10 cellular contexts compared by ENCODE assay signal in the genomic region with DNA sequence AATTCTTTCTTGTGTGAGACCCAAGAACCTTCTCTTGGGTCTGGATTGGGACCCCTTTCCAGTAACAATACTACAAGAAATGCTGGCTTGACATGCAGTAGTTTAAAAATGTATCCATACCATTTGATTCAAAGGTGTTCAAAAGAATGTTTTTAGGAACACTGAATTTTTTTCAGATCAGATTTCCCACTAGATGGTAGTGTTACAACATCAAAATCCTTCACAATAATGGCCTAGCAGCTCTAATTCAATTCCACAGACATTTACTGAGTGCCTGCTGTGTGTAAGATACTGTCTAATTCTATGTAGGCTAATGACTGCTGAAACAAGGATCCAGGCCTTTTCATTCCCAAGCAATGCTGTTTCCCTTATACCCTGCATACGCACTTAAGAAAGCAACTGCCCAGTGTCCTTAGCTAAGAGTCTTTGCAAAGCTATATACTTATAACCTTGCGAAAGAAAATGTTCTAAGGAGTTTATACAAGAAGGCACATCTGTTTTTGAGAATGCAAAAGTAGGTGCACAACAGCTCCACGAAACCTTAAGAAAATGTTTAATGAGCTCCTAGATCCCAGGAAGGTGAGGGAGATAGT. TPM values are rescaled to one million over a fixed set of nuclear protein-coding genes. Genes with fewer than 3 reads are reported as not detected.
A peak's percentile ranks its signal among the peaks of the same experiment; 100 is the strongest.
DNase-seq lines count a peak whose midpoint lies in the region; ATAC-seq and TF ChIP-seq lines count a peak whose summit lies in the region.
"Had no signal": no experiment of that assay in that cellular context is flagged by ENCODE, and none has a peak within 500 bp of the region (broad histone marks: within the 10 kb centered on the region; RNA-seq: fewer than 3 reads in every experiment).

No MANE protein-coding gene starts in this region.

- H2AFZ ChIP-seq in mesenchymal stem cell (ENCODE audit: low read depth, low read length) = no peak overlapping the region

- no peak overlapping the region for H3K27ac Mint-ChIP-seq in activated naive CD4-positive, alpha-beta T cell treated with anti-CD3 and anti-CD28 coated beads, Interleukin-2, amount 50 U/mL, for 72 hours
- H3K27ac Mint-ChIP-seq: activated CD8-positive, alpha-beta memory T cell treated with anti-CD3 and anti-CD28 coated beads, Interleukin-2, amount 10 ng/mL, durations not matched to agents 7 days and 5 days had no signal

- H4K20me1 ChIP-seq in DOHH2 (ENCODE audit: control insufficient read depth, insufficient read depth, low read depth, low read length) = no peaks in the 10 kb centered on the region

- DNase-seq in NCI-H1436 treated with DMSO at 0.1 percent for 48 hours (lab: John Stamatoyannopoulos, UW) = peak; percentile 34
- peak; percentile 1 for DNase-seq in astrocyte of the cerebellum (ENCODE audit: low read depth)
- DNase-seq in mesenchymal stem cell = peak; percentile 2
- no peak for DNase-seq in activated naive CD4-positive, alpha-beta T cell treated with anti-CD3 and anti-CD28 coated beads, Interleukin-2, amount 50 U/mL, for 72 hours (ENCODE audit: low spot score in 2 of 2)
- no peak for DNase-seq in NK-92 treated with Interleukin-12 subunit alpha and Interleukin-12 subunit beta, amount 100 ng/mL, for 24 hours (lab: John Stamatoyannopoulos, UW)
- DNase-seq: activated CD8-positive, alpha-beta memory T cell treated with anti-CD3 and anti-CD28 coated beads, Interleukin-2, amount 10 ng/mL, durations not matched to agents 7 days and 5 days had no signal

- H3F3A ChIP-seq in DOHH2 (ENCODE audit: control insufficient read depth, insufficient read depth) = no peaks in the 10 kb centered on the region

- H2BK120ac ChIP-seq in mesenchymal stem cell (ENCODE audit: low read depth, low read length) = no peak overlapping the region

- TF ChIP-seq CTCF in DOHH2 (IDR thresholded peaks at IDR 0.05; ENCODE audit: low read depth, low read length, poor library complexity, severe bottlenecking) (peak; percentile 10), astrocyte of the cerebellum (IDR thresholded peaks at IDR 0.05; ENCODE audit: low read depth, low read length, missing control alignments) (no peak)

- H3K27me3 ChIP-seq in DOHH2 (ENCODE audit: control insufficient read depth, low read length) (no peaks in the 10 kb centered on the region; the same call in 1 of the 2 replicates), mesenchymal stem cell (ENCODE audit: control insufficient read depth in 1 of 2, insufficient read depth in 1 of 2, low read length in 2 of 2) (no peaks in the 10 kb centered on the region)
- H3K27me3 ChIP-seq: gastroesophageal sphincter had no signal

- no peak overlapping the region for H3K23ac ChIP-seq in mesenchymal stem cell (ENCODE audit: low read length in 2 of 2)

- H3K4me2 ChIP-seq in DOHH2 (ENCODE audit: low read length) = no peak overlapping the region
- H3K4me2 ChIP-seq in mesenchymal stem cell (ENCODE audit: low read length, poor library complexity, severe bottlenecking) = no peak overlapping the region

- ATAC-seq in HG03460 (IDR thresholded peaks at IDR 0.05; ENCODE audit: unreplicated experiment) (no peak), GM21360 (IDR thresholded peaks at IDR 0.05; ENCODE audit: unreplicated experiment) (no peak)
- no peak for ATAC-seq in activated naive CD4-positive, alpha-beta T cell treated with anti-CD3 and anti-CD28 coated beads, Interleukin-2, amount 50 U/mL, for 72 hours
- ATAC-seq: activated CD8-positive, alpha-beta memory T cell treated with anti-CD3 and anti-CD28 coated beads, Interleukin-2, amount 10 ng/mL, durations not matched to agents 7 days and 5 days; gastroesophageal sphincter had no signal

- H3K27ac ChIP-seq in DOHH2 (ENCODE audit: low read depth, low read length) = no peak overlapping the region
- no peak overlapping the region for H3K27ac ChIP-seq in mesenchymal stem cell (ENCODE audit: low read length, poor library complexity, severe bottlenecking)
- H3K27ac ChIP-seq: gastroesophageal sphincter had no signal

- H2BK5ac ChIP-seq in mesenchymal stem cell (ENCODE audit: low read depth, low read length, poor library complexity, severe bottlenecking) = no peak overlapping the region

- no peak overlapping the region for H3K9ac ChIP-seq in mesenchymal stem cell (ENCODE audit: low read length)

- no peak overlapping the region for H3K4me3 ChIP-seq in DOHH2 (ENCODE audit: low read length)
- no peak overlapping the region for H3K4me3 ChIP-seq in astrocyte of the cerebellum (ENCODE audit: low read depth, low read length)
- no peak overlapping the region for H3K4me3 ChIP-seq in mesenchymal stem cell (ENCODE audit: insufficient read depth in 1 of 2, low read depth in 1 of 2, low read length in 2 of 2)
- H3K4me3 ChIP-seq: gastroesophageal sphincter had no signal

- in situ Hi-C loops in astrocyte of the cerebellum (cut with HindIII; ENCODE audit: low sequenced_read_pairs) = no loop called here

- no peak overlapping the region for H4K8ac ChIP-seq in mesenchymal stem cell (ENCODE audit: low read length)

- H3K79me1 ChIP-seq in mesenchymal stem cell (replicated peaks; ENCODE audit: low read length, poor library complexity, severe bottlenecking) = no peaks in the 10 kb centered on the region

- H3K4me1 ChIP-seq in DOHH2 (ENCODE audit: control insufficient read depth, low read length) (no peaks in the 10 kb centered on the region), mesenchymal stem cell (ENCODE audit: control insufficient read depth, insufficient read depth, low read depth, low read length) (no peaks in the 10 kb centered on the region)
- H3K4me1 ChIP-seq: gastroesophageal sphincter had no signal

- H3K36me3 ChIP-seq in DOHH2 (ENCODE audit: control insufficient read depth, low read length) = no peaks in the 10 kb centered on the region
- H3K36me3 ChIP-seq in mesenchymal stem cell (ENCODE audit: control insufficient read depth in 1 of 2, insufficient read depth in 2 of 2, low read depth in 1 of 2, low read length in 2 of 2) = no peaks in the 10 kb centered on the region
- H3K36me3 ChIP-seq: gastroesophageal sphincter had no signal

- H2BK12ac ChIP-seq in mesenchymal stem cell (ENCODE audit: low read length in 2 of 2) = no peak overlapping the region

- H3K79me2 ChIP-seq in DOHH2 (ENCODE audit: control insufficient read depth, low read length) = no peaks in the 10 kb centered on the region

- H3K9me3 ChIP-seq in DOHH2 (ENCODE audit: control insufficient read depth, insufficient read depth, low read length) (no peaks in the 10 kb centered on the region), mesenchymal stem cell (ENCODE audit: control insufficient read depth, low read length) (no peaks in the 10 kb centered on the region)
- H3K9me3 ChIP-seq: gastroesophageal sphincter had no signal

- no peak overlapping the region for H4K91ac ChIP-seq in mesenchymal stem cell (ENCODE audit: low read length)

- 89% methylated on average over 3 of the region's 3 CpGs for whole genome bisulfite sequencing in mesenchymal stem cell

- no peak overlapping the region for H3K14ac ChIP-seq in mesenchymal stem cell (ENCODE audit: low read length in 2 of 2)

- H3K4ac ChIP-seq in mesenchymal stem cell (ENCODE audit: low read depth in 1 of 2, low read length in 2 of 2) = no peak overlapping the region

- no peaks in the 10 kb centered on the region for H3K9me2 ChIP-seq in DOHH2 (replicated peaks; ENCODE audit: control insufficient read depth, low read length)

- H3K36me3 Mint-ChIP-seq in activated naive CD4-positive, alpha-beta T cell treated with anti-CD3 and anti-CD28 coated beads, Interleukin-2, amount 50 U/mL, for 72 hours = no peaks in the 10 kb centered on the region
- H3K36me3 Mint-ChIP-seq: activated CD8-positive, alpha-beta memory T cell treated with anti-CD3 and anti-CD28 coated beads, Interleukin-2, amount 10 ng/mL, durations not matched to agents 7 days and 5 days had no signal

- no peak overlapping the region for H2AK5ac ChIP-seq in mesenchymal stem cell (ENCODE audit: low read length, severe bottlenecking)

- H3K9me3 Mint-ChIP-seq in activated naive CD4-positive, alpha-beta T cell treated with anti-CD3 and anti-CD28 coated beads, Interleukin-2, amount 50 U/mL, for 72 hours = no peaks in the 10 kb centered on the region

- no peak overlapping the region for H3K18ac ChIP-seq in mesenchymal stem cell (ENCODE audit: low read depth in 1 of 2, low read length in 2 of 2)

- H2BK15ac ChIP-seq in mesenchymal stem cell (ENCODE audit: low read depth, poor library complexity, severe bottlenecking) = no peak overlapping the region

RNA-seq across cellular contexts. Expression of gene PKP2, which starts 50.7 kb away (rescaled TPM):
- 3.8 TPM for polyA plus RNA-seq in mesenchymal stem cell (2013, experiment 1 of 2)
- 3.8 TPM for polyA plus RNA-seq in mesenchymal stem cell (2013, experiment 2 of 2)
- total RNA-seq in activated naive CD4-positive, alpha-beta T cell treated with anti-CD3 and anti-CD28 coated beads, Interleukin-2, amount 50 U/mL, for 72 hours = under 1 TPM; 0.45 to 0.77 TPM
- total RNA-seq: activated CD8-positive, alpha-beta memory T cell treated with anti-CD3 and anti-CD28 coated beads, Interleukin-2, amount 10 ng/mL, durations not matched to agents 7 days and 5 days had no signal

Comparison
In these comparisons a context has a peak if more than half of its experiments do, and no peak if none do; other contexts are left out.
1. DNase-seq: peak in NCI-H1436 treated with DMSO at 0.1 percent for 48 hours (single experiment), astrocyte of the cerebellum (single experiment) and mesenchymal stem cell (single experiment); none in activated naive CD4-positive, alpha-beta T cell treated with anti-CD3 and anti-CD28 coated beads, Interleukin-2, amount 50 U/mL, for 72 hours (0 of 2) and NK-92 treated with Interleukin-12 subunit alpha and Interleukin-12 subunit beta, amount 100 ng/mL, for 24 hours (single experiment).